In the genomic region with DNA sequence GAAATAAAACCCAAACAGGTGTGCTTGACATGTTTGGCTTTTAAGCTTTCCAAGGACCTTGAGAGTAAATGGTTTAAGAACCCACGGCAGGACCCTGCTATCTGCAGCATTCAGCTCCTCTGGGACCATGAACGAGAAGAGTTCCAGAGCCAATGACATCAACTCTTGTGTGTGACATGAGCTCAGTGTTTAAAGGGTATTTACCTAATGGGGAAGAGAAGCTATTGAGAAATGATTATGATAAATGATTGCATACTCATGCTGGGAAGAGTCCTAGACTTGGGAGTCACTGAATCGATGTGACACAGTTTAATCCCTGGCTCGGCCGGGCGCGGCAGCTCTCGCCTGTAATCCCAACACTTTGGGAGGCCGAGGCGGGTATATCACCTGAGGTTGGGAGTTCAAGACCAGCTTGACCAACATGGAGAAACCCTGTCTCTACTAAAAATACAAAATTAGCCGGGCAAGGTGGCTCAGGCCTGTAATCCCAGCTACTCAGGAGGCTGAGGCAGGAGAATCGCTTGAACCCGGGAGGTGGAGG, we compare ENCODE assay signal across 16 cellular contexts. TPM values are rescaled to one million over a fixed set of nuclear protein-coding genes. Genes with fewer than 3 reads are reported as not detected.
DNase-seq lines count a peak whose midpoint lies in the region; ATAC-seq and TF ChIP-seq lines count a peak whose summit lies in the region.
"Had no signal": no experiment of that assay in that cellular context is flagged by ENCODE, and none has a peak within 500 bp of the region (broad histone marks: within the 10 kb centered on the region; RNA-seq: fewer than 3 reads in every experiment).

No MANE protein-coding gene starts in this region.

- H3K4me1 ChIP-seq in SJCRH30 = peaks cover 20% of the 10 kb centered on the region

- peaks cover 16% of the 10 kb centered on the region for H3K4me1 Mint-ChIP-seq in nephron

- H3K9me3 ChIP-seq in SJCRH30 (replicated peaks) = no peaks in the 10 kb centered on the region

- H3K4me3 Mint-ChIP-seq in nephron = no peak overlapping the region
- H3K4me3 Mint-ChIP-seq: CD14-positive monocyte; CD8-positive, alpha-beta T cell; HFFc6 had no signal

- in situ Hi-C loops in GM13976 (cut with MboI; ENCODE audit: low sequenced_read_pairs, unreplicated experiment) = no loop called here

- WGBS in lower leg skin, 2 donors = 86 to 92% methylated on average over 13 of the region's 13 CpGs

- TF ChIP-seq POLR2A in lower leg skin (IDR thresholded peaks at IDR 0.05) = no peak

- TF ChIP-seq CTCF in nephron (IDR thresholded peaks at IDR 0.05; ENCODE audit: unreplicated experiment in 3 of 3) (no peak), lower leg skin (IDR thresholded peaks at IDR 0.05) (no peak), GM13976 (IDR thresholded peaks at IDR 0.05; ENCODE audit: borderline replicate concordance, control extremely low read depth, extremely low read depth, insufficient read depth, missing control alignments) (no peak)

- H3K4me3 ChIP-seq in SJCRH30 (peak overlapping the region; percentile 55; the same call in 1 of the 2 replicates), lower leg skin (ENCODE audit: low read depth, poor library complexity, severe bottlenecking) (no peak overlapping the region)

- intact Hi-C loops in lower leg skin (cut with DNase I; ENCODE audit: low total_unique reads) = no loop called here

- H3K36me3 Mint-ChIP-seq in nephron (ENCODE audit: low read depth) = peaks cover 9% of the 10 kb centered on the region
- H3K36me3 Mint-ChIP-seq: CD14-positive monocyte; CD8-positive, alpha-beta T cell had no signal

- peak overlapping the region; percentile 90 to 94 (median 91) for H3K27ac Mint-ChIP-seq in nephron
- H3K27ac Mint-ChIP-seq: CD8-positive, alpha-beta T cell; HFFc6 had no signal

- H3K27ac ChIP-seq in SJCRH30 = peak overlapping the region; percentile 96
- H3K27ac ChIP-seq: 22Rv1 had no signal

- no peaks in the 10 kb centered on the region for H3K27me3 ChIP-seq in SJCRH30

- no peak for ATAC-seq in HG03521 (IDR thresholded peaks at IDR 0.05; ENCODE audit: unreplicated experiment)
- ATAC-seq: CD8-positive, alpha-beta T cell had no signal

- H3K27me3 Mint-ChIP-seq in nephron (ENCODE audit: low read depth) = peaks cover 4% of the 10 kb centered on the region

- no peaks in the 10 kb centered on the region for H3K9me3 Mint-ChIP-seq in nephron
- H3K9me3 Mint-ChIP-seq: CD8-positive, alpha-beta T cell had no signal

- DNase-seq in NCI-H1417 (lab: John Stamatoyannopoulos, UW) (peak in 2 of 3 experiments; percentile 8 to 74), NCI-H1417 treated with DMSO at 0.1 percent for 48 hours (lab: John Stamatoyannopoulos, UW) (no peak), DMS79 (lab: John Stamatoyannopoulos, UW) (peak; percentile 74), SJCRH30 (no peak), lower leg skin (ENCODE audit: low spot score in 2 of 2) (no peak), GM13976 (ENCODE audit: low spot score) (no peak)
- DNase-seq: CD8-positive, alpha-beta T cell; COR-L47; DMS153; HCEC 1CT; HFFc6 had no signal

- H3K36me3 ChIP-seq in SJCRH30 = no peaks in the 10 kb centered on the region

RNA-seq across cellular contexts. Expression of gene KANK4, which starts 55.4 kb away (rescaled TPM):
- 57.9 and 59.7 TPM in 2 replicates for total RNA-seq in SJCRH30 (2014; rRNA removed; shearing (Covaris generic))
- 1 to 10 TPM in 1 of 4 donors, under 1 TPM in 3; 0.21 to 1.5 (median 0.72) TPM for total RNA-seq in lower leg skin
- total RNA-seq: CD8-positive, alpha-beta T cell; H4; HFFc6 had no signal

Comparison
In these comparisons a context has a peak if more than half of its experiments do, and no peak if none do; other contexts are left out.
1. DNase-seq: peak in NCI-H1417 (2 of 3) and DMS79 (single experiment); none in NCI-H1417 treated with DMSO at 0.1 percent for 48 hours (single experiment), SJCRH30 (0 of 2), lower leg skin (0 of 2) and GM13976 (single experiment).
2. RNA of gene KANK4, which starts 55.4 kb away (total RNA-seq): 57.9 to 59.7 TPM in SJCRH30; 0.21 to 1.5 TPM in lower leg skin; every median in the first group is over 10 times any median in the second.